21 cellular contexts compared by ENCODE assay signal in the genomic region with DNA sequence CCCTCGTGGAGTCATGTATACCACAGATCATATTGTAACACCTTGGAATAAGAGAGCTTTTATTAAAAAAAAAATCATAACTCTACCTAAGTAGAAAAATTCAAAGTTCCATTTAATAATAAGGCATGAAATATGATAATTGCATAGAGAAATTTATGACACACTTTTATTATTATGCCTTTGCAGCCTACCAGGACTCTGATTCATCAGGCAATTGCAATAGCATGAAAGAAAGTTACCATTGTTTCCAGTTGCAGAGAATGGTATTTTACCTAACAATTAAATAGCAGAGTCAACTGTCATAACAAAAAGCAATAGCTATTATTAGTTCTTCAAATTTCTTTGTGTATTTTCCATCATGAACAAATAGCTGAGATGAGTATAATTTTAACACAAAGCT.
DNase-seq lines count a peak whose midpoint lies in the region; ATAC-seq, FAIRE-seq and TF ChIP-seq lines count a peak whose summit lies in the region.
"Had no signal": no experiment of that assay in that cellular context is flagged by ENCODE, and none has a peak within 500 bp of the region (broad histone marks: within the 10 kb centered on the region; RNA-seq: fewer than 3 reads in every experiment).

No MANE protein-coding gene starts in this region.

- H3K36me3 Mint-ChIP-seq in activated CD4-positive, alpha-beta T cell treated with anti-CD3 and anti-CD28 coated beads, Interleukin-2, amount 10 ng/mL, durations not matched to agents 7 days and 5 days (ENCODE audit: low read depth), result no peaks in the 10 kb centered on the region
- H3K36me3 Mint-ChIP-seq in natural killer cell, result no peaks in the 10 kb centered on the region

- TF ChIP-seq RAD21 in A549 (conservative IDR thresholded peaks at IDR 0.05 in 1 of 2, IDR thresholded peaks at IDR 0.05 in 1 of 2), result no peak

- no peak overlapping the region for H3K27ac Mint-ChIP-seq in activated CD4-positive, alpha-beta T cell treated with anti-CD3 and anti-CD28 coated beads, Interleukin-2, amount 10 ng/mL, durations not matched to agents 7 days and 5 days
- H3K27ac Mint-ChIP-seq in natural killer cell, result no peak overlapping the region
- H3K27ac Mint-ChIP-seq: CD4-positive, alpha-beta T cell had no signal

- H3K4me3 ChIP-seq in A549 (no peak overlapping the region), GM23248 (no peak overlapping the region)
- H3K4me3 ChIP-seq: K562 had no signal

- no peaks in the 10 kb centered on the region for H3F3A ChIP-seq in GM23248 (ENCODE audit: insufficient read depth)

- TF ChIP-seq POLR2A in A549 (IDR thresholded peaks at IDR 0.05; ENCODE audit: low read length), result no peak

- POLR2A ChIA-PET in A549 (lab: Yijun Ruan, JAX), result no interaction called here
- POLR2A ChIA-PET in activated CD4-positive, alpha-beta T cell treated with anti-CD3 and anti-CD28 coated beads, Interleukin-2, amount 10 ng/mL, durations not matched to agents 7 days and 5 days (lab: Charles Lee), result no interaction called here

- peak; percentile 7 for FAIRE-seq in A549 (lab: Jason Lieb, UNC)
- FAIRE-seq: H1, K562 had no signal

- in situ Hi-C loops in GM23248 (cut with MboI), result no loop called here

- no peaks in the 10 kb centered on the region for H3K9me2 ChIP-seq in GM23248 (ENCODE audit: insufficient read depth)

- intact Hi-C loops in natural killer cell (cut with micrococcal nuclease), result no loop called here

- H3K27me3 ChIP-seq in GM23248 (replicated peaks; ENCODE audit: insufficient read depth) (no peaks in the 10 kb centered on the region), foreskin keratinocyte (no peaks in the 10 kb centered on the region)

- H3K4me2 ChIP-seq in A549 (no peak overlapping the region), GM23248 (ENCODE audit: unreplicated experiment) (peak overlapping the region; percentile 15)

- H3K9me3 ChIP-seq in A549 (no peaks in the 10 kb centered on the region), GM23248 (ENCODE audit: low read depth) (no peaks in the 10 kb centered on the region)

- no peak for ATAC-seq in A549
- ATAC-seq in foreskin keratinocyte, result no peak
- no peak for ATAC-seq in natural killer cell
- ATAC-seq: K562, Panc1 had no signal

- H3K36me3 ChIP-seq in GM23248 (ENCODE audit: low read depth), result no peaks in the 10 kb centered on the region

- H3K27ac ChIP-seq in A549 (no peak overlapping the region), GM23248 (peak overlapping the region; percentile 59), foreskin keratinocyte (no peak overlapping the region)
- H3K27ac ChIP-seq: HL-60 had no signal

- TF ChIP-seq CTCF in A549 (IDR thresholded peaks at IDR 0.05) (no peak), foreskin keratinocyte (conservative IDR thresholded peaks at IDR 0.05) (no peak), natural killer cell (IDR thresholded peaks at IDR 0.05) (no peak)

- H4K20me1 ChIP-seq in GM23248 (ENCODE audit: insufficient read depth), result no peaks in the 10 kb centered on the region

- WGBS in A549 (ENCODE audit: missing lambda C conversion rate), result 32% methylated on average over 1 of the region's 1 CpG
- 93 to 100% methylated on average over 1 of the region's 1 CpG for WGBS in GM23248 (ENCODE audit: low coverage in 1 of 2, low lambda C conversion rate in 2 of 2, missing lambda C conversion rate in 2 of 2), 2 experiments

- no peaks in the 10 kb centered on the region for H3K4me1 ChIP-seq in A549
- H3K4me1 ChIP-seq in GM23248 (ENCODE audit: insufficient read depth), result peaks cover 14% of the 10 kb centered on the region
- H3K4me1 ChIP-seq in foreskin keratinocyte, result peaks cover 3% of the 10 kb centered on the region

- H3K4me1 Mint-ChIP-seq in activated CD4-positive, alpha-beta T cell treated with anti-CD3 and anti-CD28 coated beads, Interleukin-2, amount 10 ng/mL, durations not matched to agents 7 days and 5 days, result no peaks in the 10 kb centered on the region
- no peaks in the 10 kb centered on the region for H3K4me1 Mint-ChIP-seq in natural killer cell

- peaks cover 2% of the 10 kb centered on the region for H3K27me3 Mint-ChIP-seq in activated CD4-positive, alpha-beta T cell treated with anti-CD3 and anti-CD28 coated beads, Interleukin-2, amount 10 ng/mL, durations not matched to agents 7 days and 5 days
- H3K27me3 Mint-ChIP-seq in natural killer cell (ENCODE audit: low read depth in 2 of 2), result peaks cover 3 to 10% of the 10 kb centered on the region in 2 donors

- no peak overlapping the region for H2AFZ ChIP-seq in GM23248

- DNase-seq in A549 (ENCODE audit: low read depth in 1 of 2, low spot score in 1 of 2) (no peak), GM23248 (peak; percentile 62), dedifferentiated amniotic fluid mesenchymal stem cell (ENCODE audit: extremely low spot score) (peak; percentile 38), foreskin keratinocyte (peak; percentile 44 to 66), NCI-H1105 (lab: John Stamatoyannopoulos, UW) (no peak), natural killer cell (no peak), NCI-H1092 (lab: John Stamatoyannopoulos, UW) (no peak)
- DNase-seq in activated CD4-positive, alpha-beta T cell treated with anti-CD3 and anti-CD28 coated beads, Interleukin-2, amount 10 ng/mL, durations not matched to agents 7 days and 5 days, result no peak
- DNase-seq: 8988T; CD4-positive, alpha-beta T cell; DMS79 treated with DMSO at 0.1 percent for 48 hours; GF-D8; NCI-H1105 treated with DMSO at 0.1 percent for 48 hours; NCI-H187 treated with DMSO at 0.1 percent for 48 hours; NCI-H446; NCI-H748 treated with DMSO at 0.1 percent for 48 hours; Right ventricle myocardium superior had no signal

- no peak overlapping the region for H3K4me3 Mint-ChIP-seq in activated CD4-positive, alpha-beta T cell treated with anti-CD3 and anti-CD28 coated beads, Interleukin-2, amount 10 ng/mL, durations not matched to agents 7 days and 5 days
- no peak overlapping the region for H3K4me3 Mint-ChIP-seq in natural killer cell
- H3K4me3 Mint-ChIP-seq: CD4-positive, alpha-beta T cell had no signal

- TF ChIP-seq EP300 in A549 (IDR thresholded peaks at IDR 0.05), result no peak

- H3K9ac ChIP-seq in GM23248, result no peak overlapping the region

- H3K9me3 Mint-ChIP-seq in activated CD4-positive, alpha-beta T cell treated with anti-CD3 and anti-CD28 coated beads, Interleukin-2, amount 10 ng/mL, durations not matched to agents 7 days and 5 days, result no peaks in the 10 kb centered on the region
- no peaks in the 10 kb centered on the region for H3K9me3 Mint-ChIP-seq in natural killer cell
- H3K9me3 Mint-ChIP-seq: CD4-positive, alpha-beta T cell had no signal

- H3K79me2 ChIP-seq in GM23248 (ENCODE audit: insufficient read depth), result no peaks in the 10 kb centered on the region

- CTCF ChIA-PET in A549 (lab: Yijun Ruan, JAX), result interaction anchor here (1.2 to 1.3 kb wide), 2 partner anchors 41 to 638 kb away, joined by 3 to 5 read pairs; no protein-coding TSS in a partner anchor
- CTCF ChIA-PET in activated CD4-positive, alpha-beta T cell treated with anti-CD3 and anti-CD28 coated beads, Interleukin-2, amount 10 ng/mL, durations not matched to agents 7 days and 5 days (lab: Charles Lee), result no interaction called here

TF ChIP-seq in A549, 52 proteins besides CTCF, POLR2A, EP300 and RAD21 (continues in another document):
- TF ChIP-seq REST (IDR thresholded peaks at IDR 0.05) (no peak), MAFK (IDR thresholded peaks at IDR 0.05; ENCODE audit: partially characterized antibody) (no peak), NR3C1 (IDR thresholded peaks at IDR 0.05) (no peak), ZC3H11A (IDR thresholded peaks at IDR 0.05) (no peak), EHF (CRISPR knock-in tag; IDR thresholded peaks at IDR 0.05) (no peak), KDM5A (IDR thresholded peaks at IDR 0.05) (no peak), MYC (IDR thresholded peaks at IDR 0.05; ENCODE audit: borderline replicate concordance, low read length) (no peak), HOXB5 (CRISPR knock-in tag; IDR thresholded peaks at IDR 0.05) (no peak)
- TF ChIP-seq, protein P1, sequence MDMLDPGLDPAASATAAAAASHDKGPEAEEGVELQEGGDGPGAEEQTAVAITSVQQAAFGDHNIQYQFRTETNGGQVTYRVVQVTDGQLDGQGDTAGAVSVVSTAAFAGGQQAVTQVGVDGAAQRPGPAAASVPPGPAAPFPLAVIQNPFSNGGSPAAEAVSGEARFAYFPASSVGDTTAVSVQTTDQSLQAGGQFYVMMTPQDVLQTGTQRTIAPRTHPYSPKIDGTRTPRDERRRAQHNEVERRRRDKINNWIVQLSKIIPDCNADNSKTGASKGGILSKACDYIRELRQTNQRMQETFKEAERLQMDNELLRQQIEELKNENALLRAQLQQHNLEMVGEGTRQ (IDR thresholded peaks at IDR 0.05), result no peak
- TF ChIP-seq, protein P2, sequence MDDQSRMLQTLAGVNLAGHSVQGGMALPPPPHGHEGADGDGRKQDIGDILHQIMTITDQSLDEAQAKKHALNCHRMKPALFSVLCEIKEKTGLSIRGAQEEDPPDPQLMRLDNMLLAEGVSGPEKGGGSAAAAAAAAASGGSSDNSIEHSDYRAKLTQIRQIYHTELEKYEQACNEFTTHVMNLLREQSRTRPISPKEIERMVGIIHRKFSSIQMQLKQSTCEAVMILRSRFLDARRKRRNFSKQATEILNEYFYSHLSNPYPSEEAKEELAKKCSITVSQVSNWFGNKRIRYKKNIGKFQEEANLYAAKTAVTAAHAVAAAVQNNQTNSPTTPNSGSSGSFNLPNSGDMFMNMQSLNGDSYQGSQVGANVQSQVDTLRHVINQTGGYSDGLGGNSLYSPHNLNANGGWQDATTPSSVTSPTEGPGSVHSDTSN (IDR thresholded peaks at IDR 0.05), result no peak

Comparison
In these comparisons a context has a peak if more than half of its experiments do, and no peak if none do; other contexts are left out.
1. DNase-seq: peak in GM23248 (single experiment), dedifferentiated amniotic fluid mesenchymal stem cell (single experiment) and foreskin keratinocyte (2 of 2); none in A549 (0 of 2), NCI-H1105 (single experiment), activated CD4-positive, alpha-beta T cell treated with anti-CD3 and anti-CD28 coated beads, Interleukin-2, amount 10 ng/mL, durations not matched to agents 7 days and 5 days (single experiment), natural killer cell (single experiment) and NCI-H1092 (single experiment).